Comparison of ENCODE assay signal across 10 cellular contexts in genomic region chr22:36466258-36466657, GRCh38. TPM values are rescaled to one million over a fixed set of nuclear protein-coding genes. Genes with fewer than 3 reads are reported as not detected.
DNase-seq lines count a peak whose midpoint lies in the region; ATAC-seq, FAIRE-seq and TF ChIP-seq lines count a peak whose summit lies in the region.
"Had no signal": no experiment of that assay in that cellular context is flagged by ENCODE, and none has a peak within 500 bp of the region (broad histone marks: within the 10 kb centered on the region; RNA-seq: fewer than 3 reads in every experiment).

No MANE protein-coding gene starts in this region.

- ATAC-seq in natural killer cell = no peak
- ATAC-seq in natural killer cell treated with Interleukin-12 subunit alpha and Interleukin-12 subunit beta and Interleukin-15 and Interleukin-18, amount 100 ng/mL, for 72 hours = no peak

- H3K27ac ChIP-seq in caudate nucleus (ENCODE audit: low read depth, low read length) = peak overlapping the region; percentile 87
- H3K27ac ChIP-seq in osteoblast (ENCODE audit: low read depth, low read length) = peak overlapping the region; percentile 98
- H3K27ac ChIP-seq in small intestine (ENCODE audit: low read depth in 1 of 2, low read length in 1 of 2) = peak overlapping the region in 1 of 2 donors; percentile 52

- no peak for FAIRE-seq in small intestine (lab: Jason Lieb, UNC)

- no peak overlapping the region for H3K4me3 ChIP-seq in osteoblast (ENCODE audit: insufficient read depth, low read length)
- no peak overlapping the region for H3K4me3 ChIP-seq in small intestine (ENCODE audit: low read depth in 1 of 2, low read length in 2 of 2)
- H3K4me3 ChIP-seq in HAP-1 = no peak overlapping the region

- WGBS in small intestine, 3 donors = 85 to 93% (median 87%) methylated on average over 5 to 7 of the region's 7 CpGs

- DNase-seq in natural killer cell (no peak), caudate nucleus (lab: John Stamatoyannopoulos, UW) (no peak), osteoblast (ENCODE audit: insufficient read length, low spot score, missing footprints) (no peak), NCI-H1092 (lab: John Stamatoyannopoulos, UW) (no peak), small intestine (no peak), dermis blood vessel endothelial cell (no peak), HAP-1 (ENCODE audit: low spot score in 2 of 2) (no peak)
- no peak for DNase-seq in natural killer cell treated with Interleukin-12 subunit alpha and Interleukin-12 subunit beta and Interleukin-15 and Interleukin-18, amount 100 ng/mL, for 72 hours (ENCODE audit: low spot score)
- DNase-seq: NCI-H524 treated with DMSO at 0.1 percent for 48 hours had no signal

- in situ Hi-C loops in HAP-1 (cut with MboI; ENCODE audit: low sequenced_read_pairs) = loop anchor here (5.0 kb wide), 1 partner anchor 164 kb away; no protein-coding TSS in a partner anchor

- peak overlapping the region; percentile 28 to 61 for H3K27ac Mint-ChIP-seq in natural killer cell
- peak overlapping the region in 1 of 2 donors; percentile 35 for H3K27ac Mint-ChIP-seq in natural killer cell treated with Interleukin-12 subunit alpha and Interleukin-12 subunit beta and Interleukin-15 and Interleukin-18, amount 100 ng/mL, for 72 hours

- peaks cover 4% of the 10 kb centered on the region for H4K20me1 ChIP-seq in osteoblast (ENCODE audit: insufficient read depth, low read length)

- H3K9me3 Mint-ChIP-seq in natural killer cell = no peaks in the 10 kb centered on the region
- no peaks in the 10 kb centered on the region for H3K9me3 Mint-ChIP-seq in natural killer cell treated with Interleukin-12 subunit alpha and Interleukin-12 subunit beta and Interleukin-15 and Interleukin-18, amount 100 ng/mL, for 72 hours

- no peak overlapping the region for H2AFZ ChIP-seq in osteoblast (ENCODE audit: low read length)

- no peaks in the 10 kb centered on the region for H3K27me3 ChIP-seq in osteoblast (ENCODE audit: insufficient read depth, low read length)
- no peaks in the 10 kb centered on the region for H3K27me3 ChIP-seq in small intestine (ENCODE audit: control insufficient read depth in 2 of 2, insufficient read depth in 2 of 2, low read length in 2 of 2)
- no peaks in the 10 kb centered on the region for H3K27me3 ChIP-seq in HAP-1 (ENCODE audit: low read depth)

- H3K4me1 ChIP-seq in osteoblast (ENCODE audit: insufficient read depth, low read length) = peaks cover 69% of the 10 kb centered on the region
- H3K4me1 ChIP-seq in small intestine (ENCODE audit: control insufficient read depth in 2 of 2, insufficient read depth in 1 of 2, low read depth in 1 of 2, low read length in 1 of 2) = no peaks in the 10 kb centered on the region
- H3K4me1 ChIP-seq in HAP-1 = no peaks in the 10 kb centered on the region

- peaks cover 19% of the 10 kb centered on the region for H3K79me2 ChIP-seq in osteoblast (ENCODE audit: insufficient read depth, low read length)

- H3K4me3 Mint-ChIP-seq in natural killer cell = no peak overlapping the region
- H3K4me3 Mint-ChIP-seq in natural killer cell treated with Interleukin-12 subunit alpha and Interleukin-12 subunit beta and Interleukin-15 and Interleukin-18, amount 100 ng/mL, for 72 hours = no peak overlapping the region
- H3K4me3 Mint-ChIP-seq: B cell had no signal

- no peak overlapping the region for H3K4me2 ChIP-seq in osteoblast (ENCODE audit: insufficient read depth, low read length)

- H3K9me3 ChIP-seq in osteoblast (ENCODE audit: low read depth, low read length) (no peaks in the 10 kb centered on the region), small intestine (ENCODE audit: control insufficient read depth, low read depth) (no peaks in the 10 kb centered on the region), HAP-1 (no peaks in the 10 kb centered on the region)

- H3K36me3 Mint-ChIP-seq in natural killer cell = no peaks in the 10 kb centered on the region
- no peaks in the 10 kb centered on the region for H3K36me3 Mint-ChIP-seq in natural killer cell treated with Interleukin-12 subunit alpha and Interleukin-12 subunit beta and Interleukin-15 and Interleukin-18, amount 100 ng/mL, for 72 hours

- H3K27me3 Mint-ChIP-seq in natural killer cell (ENCODE audit: low read depth in 2 of 2) = no peaks in the 10 kb centered on the region
- H3K27me3 Mint-ChIP-seq in natural killer cell treated with Interleukin-12 subunit alpha and Interleukin-12 subunit beta and Interleukin-15 and Interleukin-18, amount 100 ng/mL, for 72 hours = no peaks in the 10 kb centered on the region
- H3K27me3 Mint-ChIP-seq: B cell had no signal

- TF ChIP-seq CTCF in natural killer cell (IDR thresholded peaks at IDR 0.05) = no peak
- TF ChIP-seq CTCF in osteoblast (IDR thresholded peaks at IDR 0.05; ENCODE audit: extremely low read depth, low read depth, low read length) = no peak

- intact Hi-C loops in natural killer cell (cut with micrococcal nuclease) = no loop called here

- H3K4me1 Mint-ChIP-seq in natural killer cell = peaks cover 14 to 17% of the 10 kb centered on the region in 2 donors
- peaks cover 12 to 16% of the 10 kb centered on the region in 2 donors for H3K4me1 Mint-ChIP-seq in natural killer cell treated with Interleukin-12 subunit alpha and Interleukin-12 subunit beta and Interleukin-15 and Interleukin-18, amount 100 ng/mL, for 72 hours (ENCODE audit: low read depth in 2 of 2)

- H3K36me3 ChIP-seq in osteoblast (ENCODE audit: insufficient read depth, low read length) = peaks cover 5% of the 10 kb centered on the region
- H3K36me3 ChIP-seq in small intestine (ENCODE audit: control insufficient read depth in 2 of 2, insufficient read depth in 2 of 2, low read length in 2 of 2) = no peaks in the 10 kb centered on the region
- H3K36me3 ChIP-seq in HAP-1 (replicated peaks) = peaks cover 31% of the 10 kb centered on the region

RNA-seq across cellular contexts. Expression of gene TXN2, which starts 15.2 kb away (rescaled TPM):
- 10 to 100 TPM; 35.5 to 45.4 (median 41.5) TPM for total RNA-seq in natural killer cell
- 10 to 100 TPM; 67.5 to 96.7 TPM for total RNA-seq in natural killer cell treated with Interleukin-12 subunit alpha and Interleukin-12 subunit beta and Interleukin-15 and Interleukin-18, amount 100 ng/mL, for 72 hours
- 17.4 and 18.6 TPM in 2 replicates for total RNA-seq in osteoblast
- polyA plus RNA-seq in small intestine = 100 to 1,000 TPM; 164 to 209 (median 199) TPM
- 22.0 and 30.3 TPM in 2 replicates for total RNA-seq in dermis blood vessel endothelial cell

RNA-seq across cellular contexts. Expression of gene FOXRED2, which starts 40.6 kb away (rescaled TPM):
- total RNA-seq in natural killer cell (1 to 10 TPM; 1.7 to 2.0 (median 1.9) TPM), osteoblast (15.9 and 16.3 TPM in 2 replicates), dermis blood vessel endothelial cell (8.7 and 11.5 TPM in 2 replicates)
- 10 to 100 TPM in 1 of 2 donors, 1 to 10 TPM in 1; 6.5 to 25.5 TPM for total RNA-seq in natural killer cell treated with Interleukin-12 subunit alpha and Interleukin-12 subunit beta and Interleukin-15 and Interleukin-18, amount 100 ng/mL, for 72 hours
- 1 to 10 TPM in 1 of 3 donors, under 1 TPM in 2; 0.67 to 5.5 (median 0.81) TPM for polyA plus RNA-seq in small intestine
